In the genomic region with DNA sequence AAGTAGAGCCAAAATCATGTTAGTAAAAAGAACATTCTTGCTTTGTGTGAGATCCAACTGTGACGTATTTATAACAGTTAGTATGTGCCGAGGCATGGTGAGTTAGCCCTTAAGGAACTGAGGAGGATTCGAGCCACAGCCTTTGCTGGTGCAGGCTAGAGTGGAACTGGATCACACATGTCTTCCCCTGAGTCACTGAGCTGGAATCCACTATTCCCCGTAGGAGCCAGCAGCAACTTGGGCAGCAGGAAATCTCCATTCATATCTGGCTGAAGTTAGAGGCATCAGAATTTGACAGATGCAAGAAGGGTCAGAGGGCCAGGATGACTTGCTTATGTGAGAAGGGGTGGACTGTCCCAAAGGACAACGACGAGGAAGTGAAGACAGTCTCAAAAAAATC, we compare ENCODE assay signal across 1 cellular context.
TF ChIP-seq lines count a peak whose summit lies in the region.

No MANE protein-coding gene starts in this region.

TF ChIP-seq in SK-N-SH, 30 proteins besides CTCF, POLR2A, EP300 and RAD21 (continued from another document):
- TF ChIP-seq ELF1 (IDR thresholded peaks at IDR 0.05) (0 out of 2 replicates have a peak, but pooled peaks have one; percentile 10), FOSL2 (IDR thresholded peaks at IDR 0.05; ENCODE audit: borderline replicate concordance, low read depth) (peak; percentile 76), JUND (IDR thresholded peaks at IDR 0.05) (peak; percentile 64), TEAD4 (IDR thresholded peaks at IDR 0.05; ENCODE audit: borderline replicate concordance, insufficient read depth) (0 out of 2 replicates have a peak, but pooled peaks have one; percentile 43), EZH2phosphoT487 (IDR thresholded peaks at IDR 0.05; ENCODE audit: borderline replicate concordance, low read depth) (no peak), FOXJ3 (CRISPR knock-in tag; IDR thresholded peaks at IDR 0.05) (no peak), RCOR1 (IDR thresholded peaks at IDR 0.05; ENCODE audit: low read length) (no peak), TCF12 (IDR thresholded peaks at IDR 0.05) (peak; percentile 77), GATA2 (CRISPR knock-in tag; IDR thresholded peaks at IDR 0.05) (no peak), MXI1 (IDR thresholded peaks at IDR 0.05; ENCODE audit: low read depth, low read length) (no peak)
- TF ChIP-seq, protein P1, sequence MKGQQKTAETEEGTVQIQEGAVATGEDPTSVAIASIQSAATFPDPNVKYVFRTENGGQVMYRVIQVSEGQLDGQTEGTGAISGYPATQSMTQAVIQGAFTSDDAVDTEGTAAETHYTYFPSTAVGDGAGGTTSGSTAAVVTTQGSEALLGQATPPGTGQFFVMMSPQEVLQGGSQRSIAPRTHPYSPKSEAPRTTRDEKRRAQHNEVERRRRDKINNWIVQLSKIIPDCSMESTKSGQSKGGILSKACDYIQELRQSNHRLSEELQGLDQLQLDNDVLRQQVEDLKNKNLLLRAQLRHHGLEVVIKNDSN (IDR thresholded peaks at IDR 0.05; ENCODE audit: borderline replicate concordance, low read depth), result no peak
- TF ChIP-seq, protein P2, sequence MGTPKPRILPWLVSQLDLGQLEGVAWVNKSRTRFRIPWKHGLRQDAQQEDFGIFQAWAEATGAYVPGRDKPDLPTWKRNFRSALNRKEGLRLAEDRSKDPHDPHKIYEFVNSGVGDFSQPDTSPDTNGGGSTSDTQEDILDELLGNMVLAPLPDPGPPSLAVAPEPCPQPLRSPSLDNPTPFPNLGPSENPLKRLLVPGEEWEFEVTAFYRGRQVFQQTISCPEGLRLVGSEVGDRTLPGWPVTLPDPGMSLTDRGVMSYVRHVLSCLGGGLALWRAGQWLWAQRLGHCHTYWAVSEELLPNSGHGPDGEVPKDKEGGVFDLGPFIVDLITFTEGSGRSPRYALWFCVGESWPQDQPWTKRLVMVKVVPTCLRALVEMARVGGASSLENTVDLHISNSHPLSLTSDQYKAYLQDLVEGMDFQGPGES (IDR thresholded peaks at IDR 0.05; ENCODE audit: low read depth, low read length), result no peak
- TF ChIP-seq, protein P3, sequence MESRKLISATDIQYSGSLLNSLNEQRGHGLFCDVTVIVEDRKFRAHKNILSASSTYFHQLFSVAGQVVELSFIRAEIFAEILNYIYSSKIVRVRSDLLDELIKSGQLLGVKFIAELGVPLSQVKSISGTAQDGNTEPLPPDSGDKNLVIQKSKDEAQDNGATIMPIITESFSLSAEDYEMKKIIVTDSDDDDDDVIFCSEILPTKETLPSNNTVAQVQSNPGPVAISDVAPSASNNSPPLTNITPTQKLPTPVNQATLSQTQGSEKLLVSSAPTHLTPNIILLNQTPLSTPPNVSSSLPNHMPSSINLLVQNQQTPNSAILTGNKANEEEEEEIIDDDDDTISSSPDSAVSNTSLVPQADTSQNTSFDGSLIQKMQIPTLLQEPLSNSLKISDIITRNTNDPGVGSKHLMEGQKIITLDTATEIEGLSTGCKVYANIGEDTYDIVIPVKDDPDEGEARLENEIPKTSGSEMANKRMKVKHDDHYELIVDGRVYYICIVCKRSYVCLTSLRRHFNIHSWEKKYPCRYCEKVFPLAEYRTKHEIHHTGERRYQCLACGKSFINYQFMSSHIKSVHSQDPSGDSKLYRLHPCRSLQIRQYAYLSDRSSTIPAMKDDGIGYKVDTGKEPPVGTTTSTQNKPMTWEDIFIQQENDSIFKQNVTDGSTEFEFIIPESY (IDR thresholded peaks at IDR 0.05; ENCODE audit: borderline replicate concordance, low read depth), result no peak
